ENCODE assay signal across 17 cellular contexts in the genomic region with DNA sequence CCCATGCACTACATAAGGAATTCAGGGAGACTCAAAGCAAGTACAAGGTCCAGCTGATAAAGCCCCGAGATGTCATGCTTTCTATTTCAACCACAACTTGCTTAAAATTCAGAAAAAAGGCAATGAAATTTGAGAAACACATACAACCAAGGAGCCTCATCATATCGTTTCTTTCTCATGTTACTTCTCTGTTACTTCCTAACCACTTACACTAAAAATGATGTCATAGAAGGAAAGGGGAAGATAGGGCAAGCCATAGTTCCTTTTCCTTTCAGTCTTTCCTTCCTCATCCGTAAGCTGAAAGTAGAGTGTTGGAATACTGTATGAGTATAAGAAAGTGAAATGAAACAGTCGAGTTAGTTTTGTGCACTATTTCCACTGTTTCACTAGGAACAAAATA. TPM values are rescaled to one million over a fixed set of nuclear protein-coding genes. Genes with fewer than 3 reads are reported as not detected.
DNase-seq lines count a peak whose midpoint lies in the region; ATAC-seq and TF ChIP-seq lines count a peak whose summit lies in the region.
"Had no signal": no experiment of that assay in that cellular context is flagged by ENCODE, and none has a peak within 500 bp of the region (broad histone marks: within the 10 kb centered on the region; RNA-seq: fewer than 3 reads in every experiment).

No MANE protein-coding gene starts in this region.

- peak overlapping the region in 5 of 11 experiments; percentile 41 to 84 (median 80); a peak in 5 of 22 replicates for H3K27ac ChIP-seq in BLaER1 treated with 17β-estradiol and CSF1 and Interleukin-3, amounts not matched to agents 10 nM and 100 nM
- H3K27ac ChIP-seq in Karpas-422 (ENCODE audit: low read length) (no peak overlapping the region), hepatocyte (no peak overlapping the region)
- H3K27ac ChIP-seq: epithelial cell of prostate, HL-60 had no signal

- H3K4me2 ChIP-seq in BLaER1 treated with 17β-estradiol and CSF1 and Interleukin-3, amounts not matched to agents 10 nM and 100 nM, result peak overlapping the region; percentile 21 to 90 (median 67); a peak in 20 of 22 replicates
- H3K4me2 ChIP-seq in Karpas-422 (ENCODE audit: low read depth, low read length, poor library complexity, severe bottlenecking) (no peak overlapping the region), hepatocyte (peak overlapping the region; percentile 32)

- H3K4me1 ChIP-seq in BLaER1 treated with 17β-estradiol and CSF1 and Interleukin-3, amounts not matched to agents 10 nM and 100 nM, result peaks cover 23 to 41% (median 35%) of the 10 kb centered on the region in 10 experiments
- H3K4me1 ChIP-seq in Karpas-422 (ENCODE audit: low read length) (peaks cover 13% of the 10 kb centered on the region), hepatocyte (ENCODE audit: insufficient read depth) (no peaks in the 10 kb centered on the region), Caco-2 (peaks cover 12% of the 10 kb centered on the region)

- POLR2A ChIA-PET in Caco-2 (lab: Charles Lee), result no interaction called here

- BruUV-seq in Caco-2 (replicated peaks; lab: Mats Ljungman, UMichigan), result no TSS peak

- no peak for DNase-seq in Karpas-422
- DNase-seq in SKM-1 (lab: John Stamatoyannopoulos, UW; ENCODE audit: unreplicated experiment), result peak; percentile 67
- DNase-seq in hepatocyte (ENCODE audit: low spot score), result no peak
- no peak for DNase-seq in Caco-2
- DNase-seq in cerebellar nuclear complex (lab: John Stamatoyannopoulos, UW), result no peak
- DNase-seq: activated CD4-positive, alpha-beta T cell treated with anti-CD3 and anti-CD28 coated beads, Interleukin-2, amount 50 U/mL, for 48 hours; activated naive CD4-positive, alpha-beta T cell treated with anti-CD3 and anti-CD28 coated beads for 36 hours; CD4-positive, alpha-beta T cell; DMS79 treated with DMSO at 0.1 percent for 48 hours; GOT3; NCI-H526; stimulated activated CD4-positive, alpha-beta T cell treated with anti-CD3 and anti-CD28 coated beads, Interleukin-2, amount 100 ng/mL, for 48 hours had no signal

- H3K9me3 Mint-ChIP-seq in Caco-2 (ENCODE audit: unreplicated experiment), result no peaks in the 10 kb centered on the region
- H3K9me3 Mint-ChIP-seq: activated naive CD4-positive, alpha-beta T cell treated with anti-CD3 and anti-CD28 coated beads for 36 hours had no signal

- H3K27me3 Mint-ChIP-seq in Caco-2 (ENCODE audit: insufficient read depth, unreplicated experiment), result no peaks in the 10 kb centered on the region

- no peaks in the 10 kb centered on the region for H3K36me3 Mint-ChIP-seq in Caco-2 (ENCODE audit: insufficient read depth, unreplicated experiment)

- ATAC-seq in GM21825 (IDR thresholded peaks at IDR 0.05; ENCODE audit: unreplicated experiment) (no peak), HG02798 (IDR thresholded peaks at IDR 0.05; ENCODE audit: poor library complexity, unreplicated experiment) (no peak)

- intact Hi-C loops in Caco-2 (cut with micrococcal nuclease; ENCODE audit: unreplicated experiment), result no loop called here

- H3K4me3 ChIP-seq in BLaER1 treated with 17β-estradiol and CSF1 and Interleukin-3, amounts not matched to agents 10 nM and 100 nM, result no peak overlapping the region
- H3K4me3 ChIP-seq in Karpas-422 (ENCODE audit: low read length), result no peak overlapping the region
- H3K4me3 ChIP-seq in hepatocyte, result no peak overlapping the region
- H3K4me3 ChIP-seq in Caco-2 (ENCODE audit: low read depth, low read length), result no peak overlapping the region

- no peak overlapping the region for H3K4me3 Mint-ChIP-seq in Caco-2 (ENCODE audit: unreplicated experiment)
- H3K4me3 Mint-ChIP-seq: activated naive CD4-positive, alpha-beta T cell treated with anti-CD3 and anti-CD28 coated beads for 36 hours; CD4-positive, alpha-beta T cell had no signal

- H2AFZ ChIP-seq in Karpas-422 (ENCODE audit: low read length) (0 out of 2 replicates have a peak overlapping the region, but pooled peaks have one; percentile 15), hepatocyte (no peak overlapping the region)

- H3K9me3 ChIP-seq in BLaER1 treated with 17β-estradiol and CSF1 and Interleukin-3, amounts not matched to agents 10 nM and 100 nM (replicated peaks in 1 of 11), result peaks cover 0 to 22% (median 12%) of the 10 kb centered on the region in 11 experiments; a peak in 12 of 22 replicates
- H3K9me3 ChIP-seq in Karpas-422 (ENCODE audit: low read length) (no peaks in the 10 kb centered on the region), hepatocyte (ENCODE audit: low read depth) (no peaks in the 10 kb centered on the region), Caco-2 (no peaks in the 10 kb centered on the region)

- TF ChIP-seq CTCF in hepatocyte (IDR thresholded peaks at IDR 0.05; ENCODE audit: poor library complexity) (no peak), Caco-2 (IDR thresholded peaks at IDR 0.05; ENCODE audit: insufficient read depth in 1 of 2, low read depth in 1 of 2, low read length in 1 of 2, severe bottlenecking in 1 of 2, unreplicated experiment in 1 of 2) (no peak)

- H4K20me1 ChIP-seq in BLaER1 treated with 17β-estradiol and CSF1 and Interleukin-3, amounts not matched to agents 10 nM and 100 nM, result no peaks in the 10 kb centered on the region
- H4K20me1 ChIP-seq in Karpas-422 (ENCODE audit: insufficient read depth, low read depth, low read length) (no peaks in the 10 kb centered on the region), hepatocyte (ENCODE audit: insufficient read depth, poor library complexity, severe bottlenecking) (no peaks in the 10 kb centered on the region)

- CTCF ChIA-PET in Caco-2 (lab: Charles Lee), result no interaction called here

- H3K79me2 ChIP-seq in Karpas-422 (ENCODE audit: low read length) (no peaks in the 10 kb centered on the region), hepatocyte (no peaks in the 10 kb centered on the region)

- peaks cover 7% of the 10 kb centered on the region for H3K4me1 Mint-ChIP-seq in Caco-2 (ENCODE audit: low read depth, unreplicated experiment)

- H3K36me3 ChIP-seq in BLaER1 treated with 17β-estradiol and CSF1 and Interleukin-3, amounts not matched to agents 10 nM and 100 nM, result no peaks in the 10 kb centered on the region
- H3K36me3 ChIP-seq in Karpas-422 (ENCODE audit: insufficient read depth, low read length) (no peaks in the 10 kb centered on the region), hepatocyte (replicated peaks; ENCODE audit: insufficient read depth, low read depth) (no peaks in the 10 kb centered on the region), Caco-2 (ENCODE audit: control insufficient read depth, insufficient read depth, low read length) (no peaks in the 10 kb centered on the region)

- no peak overlapping the region for H3K9ac ChIP-seq in BLaER1 treated with 17β-estradiol and CSF1 and Interleukin-3, amounts not matched to agents 10 nM and 100 nM
- no peak overlapping the region for H3K9ac ChIP-seq in Karpas-422 (ENCODE audit: low read length)

- H3K27me3 ChIP-seq in BLaER1 treated with 17β-estradiol and CSF1 and Interleukin-3, amounts not matched to agents 10 nM and 100 nM, result no peaks in the 10 kb centered on the region
- H3K27me3 ChIP-seq in Karpas-422 (ENCODE audit: low read length) (no peaks in the 10 kb centered on the region), hepatocyte (no peaks in the 10 kb centered on the region), Caco-2 (replicated peaks; ENCODE audit: control insufficient read depth, insufficient read depth, low read length) (no peaks in the 10 kb centered on the region)

- WGBS in hepatocyte (ENCODE audit: low lambda C conversion rate, missing lambda C conversion rate), result 53% methylated on average over 4 of the region's 4 CpGs

- H3K27ac Mint-ChIP-seq in Caco-2 (ENCODE audit: unreplicated experiment), result no peak overlapping the region
- H3K27ac Mint-ChIP-seq: activated naive CD4-positive, alpha-beta T cell treated with anti-CD3 and anti-CD28 coated beads for 36 hours; CD4-positive, alpha-beta T cell had no signal

- no peaks in the 10 kb centered on the region for H3K9me2 ChIP-seq in Karpas-422 (replicated peaks; ENCODE audit: insufficient read depth, low read length)
- H3K9me2 ChIP-seq in hepatocyte (replicated peaks; ENCODE audit: insufficient read depth), result no peaks in the 10 kb centered on the region

RNA-seq across cellular contexts. Expression of gene CDK14, which starts 27.9 kb away (rescaled TPM):
- 100 and 121 TPM in 2 replicates for total RNA-seq in Karpas-422 (2014; rRNA removed; shearing (Covaris generic); ENCODE audit: low replicate concordance)
- total RNA-seq in hepatocyte, result 20.7 and 23.5 TPM in 2 replicates
- 8.6 and 15.2 TPM in 2 replicates for polyA plus RNA-seq in hepatocyte
- total RNA-seq in Caco-2 (2022), result 18.2 and 22.5 TPM in 2 replicates
